Comparison of ENCODE assay signal across 8 cellular contexts in the genomic region with DNA sequence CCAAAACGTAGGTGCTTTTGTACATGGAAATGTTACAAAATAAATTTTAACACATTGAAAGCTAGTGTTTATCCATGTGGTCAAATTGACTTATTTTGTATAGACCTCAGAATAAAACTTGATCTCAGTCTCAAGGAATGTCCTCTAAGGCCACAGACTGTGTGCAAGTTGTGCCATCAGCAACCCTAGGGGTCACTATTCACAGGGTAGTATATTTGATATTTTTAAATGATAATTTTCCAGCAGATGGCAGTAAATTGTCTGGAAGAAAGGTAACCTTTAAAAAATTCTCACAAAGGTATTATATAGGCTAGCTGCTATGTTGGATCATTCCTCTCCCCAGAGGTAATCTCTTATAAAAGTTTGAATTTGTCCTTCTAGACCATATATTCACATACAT. TPM values are rescaled to one million over a fixed set of nuclear protein-coding genes. Genes with fewer than 3 reads are reported as not detected.
A peak's percentile ranks its signal among the peaks of the same experiment; 100 is the strongest.
DNase-seq lines count a peak whose midpoint lies in the region; ATAC-seq and TF ChIP-seq lines count a peak whose summit lies in the region.

No MANE protein-coding gene starts in this region.

- H3K27ac ChIP-seq in PC-9: no peak overlapping the region

- H4K20me1 ChIP-seq in PC-9 (ENCODE audit: insufficient read depth): no peaks in the 10 kb centered on the region

- TF ChIP-seq CTCF in CD14-positive monocyte (IDR thresholded peaks at IDR 0.05) (peak; percentile 70), PC-9 (conservative IDR thresholded peaks at IDR 0.05) (peak; percentile 68), fibroblast of villous mesenchyme (IDR thresholded peaks at IDR 0.05; ENCODE audit: insufficient read depth, low read depth, low read length) (peak; percentile 7)

- H3K4me3 ChIP-seq in PC-9 (no peak overlapping the region), fibroblast of villous mesenchyme (ENCODE audit: low read depth, low read length) (no peak overlapping the region)

- peaks cover 30% of the 10 kb centered on the region for H3K4me1 Mint-ChIP-seq in CD14-positive monocyte

- no peak overlapping the region for H3K4me2 ChIP-seq in PC-9

- peak overlapping the region in 4 of 7 donors; percentile 30 to 76 (median 51) for H3K27ac Mint-ChIP-seq in CD14-positive monocyte

- DNase-seq in CD14-positive monocyte (ENCODE audit: low spot score) (no peak), PC-9 (peak in 1 of 2 experiments; percentile 47), fibroblast of villous mesenchyme (ENCODE audit: low read depth) (no peak), NCI-H128 (lab: John Stamatoyannopoulos, UW; ENCODE audit: unreplicated experiment) (no peak), NCI-H1436 (lab: John Stamatoyannopoulos, UW) (no peak), GDM1 (lab: John Stamatoyannopoulos, UW) (no peak)
- DNase-seq in stimulated activated CD4-positive, alpha-beta T cell treated with anti-CD3 and anti-CD28 coated beads, Interleukin-1b, Interleukin-23, amount 100 ng/mL, for 48 hours: no peak

- no peaks in the 10 kb centered on the region for H3K4me1 ChIP-seq in PC-9 (replicated peaks; ENCODE audit: insufficient read depth)

- H3K4me3 Mint-ChIP-seq in CD14-positive monocyte: no peak overlapping the region

- H3K79me2 ChIP-seq in PC-9 (ENCODE audit: low read depth): no peaks in the 10 kb centered on the region

- H3F3A ChIP-seq in PC-9 (ENCODE audit: insufficient read depth, low read depth): peaks cover 8% of the 10 kb centered on the region; the same call in 1 of the 2 replicates

- intact Hi-C loops in CD14-positive monocyte (cut with micrococcal nuclease): no loop called here
- intact Hi-C loops in PC-9 (cut with micrococcal nuclease; ENCODE audit: unreplicated experiment): loop anchor here (1.0 to 5.0 kb wide), 3 partner anchors 87 to 388 kb away; no protein-coding TSS in a partner anchor

- no peaks in the 10 kb centered on the region for H3K36me3 ChIP-seq in PC-9 (ENCODE audit: low read depth)

- H3K36me3 Mint-ChIP-seq in CD14-positive monocyte: no peaks in the 10 kb centered on the region

- H2AFZ ChIP-seq in PC-9: no peak overlapping the region

- H3K9me3 ChIP-seq in PC-9 (ENCODE audit: insufficient read depth, low read depth): peaks cover 3% of the 10 kb centered on the region; the same call in 1 of the 2 replicates

- ATAC-seq in GM18909 (IDR thresholded peaks at IDR 0.05; ENCODE audit: poor library complexity, unreplicated experiment): peak; percentile 61

- H3K9me3 Mint-ChIP-seq in CD14-positive monocyte: peaks cover 0 to 8% (median 0%) of the 10 kb centered on the region in 7 donors

- CTCF ChIA-PET in PC-9 (lab: Charles Lee): interaction anchor here (0.6 kb wide), 1 partner anchor 37 kb away, joined by 7 read pairs; no protein-coding TSS in a partner anchor

- no TSS peak for BruUV-seq in PC-9 (replicated peaks; lab: Mats Ljungman, UMichigan)

- H3K27me3 ChIP-seq in PC-9 (ENCODE audit: insufficient read depth, low read depth): no peaks in the 10 kb centered on the region

- no peaks in the 10 kb centered on the region for H3K9me2 ChIP-seq in PC-9 (ENCODE audit: insufficient read depth)

- POLR2A ChIA-PET in PC-9 (lab: Charles Lee; ENCODE audit: unreplicated experiment): no interaction called here

- peaks cover 0 to 3% (median 0%) of the 10 kb centered on the region in 3 donors for H3K27me3 Mint-ChIP-seq in CD14-positive monocyte (ENCODE audit: low read depth in 3 of 3)

RNA-seq across cellular contexts. Expression of a gene that starts 12.9 kb away (rescaled TPM):
- 100 to 1,000 TPM; 219 to 250 TPM for polyA plus RNA-seq in CD14-positive monocyte
- total RNA-seq in PC-9 (2021) (9.1 and 9.8 TPM in 2 replicates), fibroblast of villous mesenchyme (0.86 and 1.9 TPM in 2 replicates)

Comparison
In these comparisons a context has a peak if more than half of its experiments do, and no peak if none do; other contexts are left out.
1. CTCF ChIP-seq: peak in every context shown above with its lines; median percentile 70 in CD14-positive monocyte; 68 in PC-9; 7 in fibroblast of villous mesenchyme.